1 cellular context compared by ENCODE assay signal in the genomic region with DNA sequence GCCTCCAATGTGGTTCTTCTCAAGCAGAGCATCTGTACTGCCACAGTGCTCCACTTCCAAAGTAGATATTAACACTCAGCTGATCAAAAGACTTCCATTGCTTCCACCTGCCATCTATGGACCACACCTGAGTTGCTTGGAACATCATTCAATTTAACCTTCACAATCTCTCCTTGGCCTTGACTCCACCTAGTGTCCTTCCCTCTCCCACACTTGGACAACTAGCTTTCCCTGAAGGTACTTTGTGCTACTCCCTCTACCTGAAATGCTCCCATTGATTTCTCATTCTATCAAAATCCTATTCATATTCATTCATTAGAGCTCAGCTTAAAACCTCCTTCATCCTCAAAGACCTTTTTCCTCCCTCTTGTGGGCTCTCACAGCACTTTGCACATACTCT.
TF ChIP-seq lines count a peak whose summit lies in the region.

No MANE protein-coding gene starts in this region.

TF ChIP-seq in GM23338, 12 proteins besides CTCF, POLR2A, EP300 and RAD21 (continued from another document):
- TF ChIP-seq, protein P1, sequence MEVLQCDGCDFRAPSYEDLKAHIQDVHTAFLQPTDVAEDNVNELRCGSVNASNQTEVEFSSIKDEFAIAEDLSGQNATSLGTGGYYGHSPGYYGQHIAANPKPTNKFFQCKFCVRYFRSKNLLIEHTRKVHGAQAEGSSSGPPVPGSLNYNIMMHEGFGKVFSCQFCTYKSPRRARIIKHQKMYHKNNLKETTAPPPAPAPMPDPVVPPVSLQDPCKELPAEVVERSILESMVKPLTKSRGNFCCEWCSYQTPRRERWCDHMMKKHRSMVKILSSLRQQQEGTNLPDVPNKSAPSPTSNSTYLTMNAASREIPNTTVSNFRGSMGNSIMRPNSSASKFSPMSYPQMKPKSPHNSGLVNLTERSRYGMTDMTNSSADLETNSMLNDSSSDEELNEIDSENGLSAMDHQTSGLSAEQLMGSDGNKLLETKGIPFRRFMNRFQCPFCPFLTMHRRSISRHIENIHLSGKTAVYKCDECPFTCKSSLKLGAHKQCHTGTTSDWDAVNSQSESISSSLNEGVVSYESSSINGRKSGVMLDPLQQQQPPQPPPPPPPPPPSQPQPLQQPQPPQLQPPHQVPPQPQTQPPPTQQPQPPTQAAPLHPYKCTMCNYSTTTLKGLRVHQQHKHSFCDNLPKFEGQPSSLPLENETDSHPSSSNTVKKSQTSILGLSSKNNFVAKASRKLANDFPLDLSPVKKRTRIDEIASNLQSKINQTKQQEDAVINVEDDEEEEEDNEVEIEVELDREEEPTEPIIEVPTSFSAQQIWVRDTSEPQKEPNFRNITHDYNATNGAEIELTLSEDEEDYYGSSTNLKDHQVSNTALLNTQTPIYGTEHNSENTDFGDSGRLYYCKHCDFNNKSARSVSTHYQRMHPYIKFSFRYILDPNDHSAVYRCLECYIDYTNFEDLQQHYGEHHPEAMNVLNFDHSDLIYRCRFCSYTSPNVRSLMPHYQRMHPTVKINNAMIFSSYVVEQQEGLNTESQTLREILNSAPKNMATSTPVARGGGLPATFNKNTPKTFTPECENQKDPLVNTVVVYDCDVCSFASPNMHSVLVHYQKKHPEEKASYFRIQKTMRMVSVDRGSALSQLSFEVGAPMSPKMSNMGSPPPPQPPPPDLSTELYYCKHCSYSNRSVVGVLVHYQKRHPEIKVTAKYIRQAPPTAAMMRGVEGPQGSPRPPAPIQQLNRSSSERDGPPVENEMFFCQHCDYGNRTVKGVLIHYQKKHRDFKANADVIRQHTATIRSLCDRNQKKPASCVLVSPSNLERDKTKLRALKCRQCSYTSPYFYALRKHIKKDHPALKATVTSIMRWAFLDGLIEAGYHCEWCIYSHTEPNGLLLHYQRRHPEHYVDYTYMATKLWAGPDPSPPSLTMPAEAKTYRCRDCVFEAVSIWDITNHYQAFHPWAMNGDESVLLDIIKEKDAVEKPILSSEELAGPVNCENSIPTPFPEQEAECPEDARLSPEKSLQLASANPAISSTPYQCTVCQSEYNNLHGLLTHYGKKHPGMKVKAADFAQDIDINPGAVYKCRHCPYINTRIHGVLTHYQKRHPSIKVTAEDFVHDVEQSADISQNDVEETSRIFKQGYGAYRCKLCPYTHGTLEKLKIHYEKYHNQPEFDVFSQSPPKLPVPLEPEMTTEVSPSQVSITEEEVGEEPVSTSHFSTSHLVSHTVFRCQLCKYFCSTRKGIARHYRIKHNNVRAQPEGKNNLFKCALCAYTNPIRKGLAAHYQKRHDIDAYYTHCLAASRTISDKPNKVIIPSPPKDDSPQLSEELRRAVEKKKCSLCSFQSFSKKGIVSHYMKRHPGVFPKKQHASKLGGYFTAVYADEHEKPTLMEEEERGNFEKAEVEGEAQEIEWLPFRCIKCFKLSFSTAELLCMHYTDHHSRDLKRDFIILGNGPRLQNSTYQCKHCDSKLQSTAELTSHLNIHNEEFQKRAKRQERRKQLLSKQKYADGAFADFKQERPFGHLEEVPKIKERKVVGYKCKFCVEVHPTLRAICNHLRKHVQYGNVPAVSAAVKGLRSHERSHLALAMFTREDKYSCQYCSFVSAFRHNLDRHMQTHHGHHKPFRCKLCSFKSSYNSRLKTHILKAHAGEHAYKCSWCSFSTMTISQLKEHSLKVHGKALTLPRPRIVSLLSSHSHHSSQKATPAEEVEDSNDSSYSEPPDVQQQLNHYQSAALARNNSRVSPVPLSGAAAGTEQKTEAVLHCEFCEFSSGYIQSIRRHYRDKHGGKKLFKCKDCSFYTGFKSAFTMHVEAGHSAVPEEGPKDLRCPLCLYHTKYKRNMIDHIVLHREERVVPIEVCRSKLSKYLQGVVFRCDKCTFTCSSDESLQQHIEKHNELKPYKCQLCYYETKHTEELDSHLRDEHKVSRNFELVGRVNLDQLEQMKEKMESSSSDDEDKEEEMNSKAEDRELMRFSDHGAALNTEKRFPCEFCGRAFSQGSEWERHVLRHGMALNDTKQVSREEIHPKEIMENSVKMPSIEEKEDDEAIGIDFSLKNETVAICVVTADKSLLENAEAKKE (CRISPR knock-in tag; IDR thresholded peaks at IDR 0.05) = no peak
- TF ChIP-seq EZH2phosphoT487 (IDR thresholded peaks at IDR 0.05; ENCODE audit: unreplicated experiment) = no peak
- no peak for TF ChIP-seq ZNF331 (CRISPR knock-in tag; IDR thresholded peaks at IDR 0.05; ENCODE audit: low read depth)
- no peak for TF ChIP-seq NANOG (IDR thresholded peaks at IDR 0.05; ENCODE audit: borderline replicate concordance)
